11 cellular contexts compared by ENCODE assay signal in genomic region chr22:42962295-42963230, GRCh38. TPM values are rescaled to one million over a fixed set of nuclear protein-coding genes. Genes with fewer than 3 reads are reported as not detected.
DNase-seq lines count a peak whose midpoint lies in the region; ATAC-seq and TF ChIP-seq lines count a peak whose summit lies in the region.
"Had no signal": no experiment of that assay in that cellular context is flagged by ENCODE, and none has a peak within 500 bp of the region (broad histone marks: within the 10 kb centered on the region; RNA-seq: fewer than 3 reads in every experiment).

No MANE protein-coding gene starts in this region.

- no peaks in the 10 kb centered on the region for H3K36me3 Mint-ChIP-seq in neural progenitor cell

- peaks cover 2% of the 10 kb centered on the region for H3K27me3 Mint-ChIP-seq in neural progenitor cell (ENCODE audit: insufficient read depth, low read depth)
- H3K27me3 Mint-ChIP-seq: stimulated activated naive CD8-positive, alpha-beta T cell treated with anti-CD3 and anti-CD28 coated beads, Interleukin-15, amount 100 ng/mL, for 72 hours had no signal

- ATAC-seq in esophagus mucosa: peak; percentile 64
- no peak for ATAC-seq in HG03280 (IDR thresholded peaks at IDR 0.05; ENCODE audit: unreplicated experiment)
- ATAC-seq: activated T-cell treated with anti-CD3 and anti-CD28 coated beads, Interleukin-2, amount 50 U/mL, for 4 hours; stimulated activated naive CD8-positive, alpha-beta T cell treated with anti-CD3 and anti-CD28 coated beads, Interleukin-15, amount 100 ng/mL, for 72 hours had no signal

- H3K79me2 ChIP-seq in neural progenitor cell (ENCODE audit: low read depth) (peaks cover 84% of the 10 kb centered on the region), MM.1S (ENCODE audit: low read length) (no peaks in the 10 kb centered on the region)

- no peaks in the 10 kb centered on the region for H3K27me3 ChIP-seq in neural progenitor cell
- H3K27me3 ChIP-seq in MM.1S (replicated peaks; ENCODE audit: insufficient read depth, low read length): no peaks in the 10 kb centered on the region

- H3K4me1 ChIP-seq in neural progenitor cell: peaks cover 37% of the 10 kb centered on the region
- no peaks in the 10 kb centered on the region for H3K4me1 ChIP-seq in MM.1S (ENCODE audit: low read length)

- H3K9me2 ChIP-seq in MM.1S (replicated peaks; ENCODE audit: insufficient read depth, low read length): no peaks in the 10 kb centered on the region

- H3K9ac ChIP-seq in neural progenitor cell (no peak overlapping the region), MM.1S (ENCODE audit: low read length) (no peak overlapping the region)

- no peaks in the 10 kb centered on the region for H3K36me3 ChIP-seq in neural progenitor cell
- no peaks in the 10 kb centered on the region for H3K36me3 ChIP-seq in MM.1S (replicated peaks; ENCODE audit: insufficient read depth, low read length)

- no peaks in the 10 kb centered on the region for H3K9me3 Mint-ChIP-seq in neural progenitor cell
- H3K9me3 Mint-ChIP-seq: activated T-cell treated with anti-CD3 and anti-CD28 coated beads, Interleukin-2, amount 50 U/mL, for 4 hours; stimulated activated naive CD8-positive, alpha-beta T cell treated with anti-CD3 and anti-CD28 coated beads, Interleukin-15, amount 100 ng/mL, for 72 hours had no signal

- TF ChIP-seq CTCF in neural progenitor cell (IDR thresholded peaks at IDR 0.05) (no peak), MM.1S (IDR thresholded peaks at IDR 0.05; ENCODE audit: low read length) (no peak), GM20000 (IDR thresholded peaks at IDR 0.05; ENCODE audit: extremely low read depth, missing control alignments) (no peak)

- H3K4me3 ChIP-seq in neural progenitor cell: no peak overlapping the region
- H3K4me3 ChIP-seq in MM.1S (ENCODE audit: low read length): no peak overlapping the region

- H3K9me3 ChIP-seq in neural progenitor cell (ENCODE audit: low read depth) (no peaks in the 10 kb centered on the region), MM.1S (replicated peaks; ENCODE audit: insufficient read depth, low read length) (no peaks in the 10 kb centered on the region)

- no peak overlapping the region for H3K4me3 Mint-ChIP-seq in neural progenitor cell
- H3K4me3 Mint-ChIP-seq: activated T-cell treated with anti-CD3 and anti-CD28 coated beads, Interleukin-2, amount 50 U/mL, for 4 hours; stimulated activated naive CD8-positive, alpha-beta T cell treated with anti-CD3 and anti-CD28 coated beads, Interleukin-15, amount 100 ng/mL, for 72 hours had no signal

- H2AFZ ChIP-seq in neural progenitor cell (replicated peaks) (no peak overlapping the region), MM.1S (ENCODE audit: low read length) (no peak overlapping the region)

- H4K20me1 ChIP-seq in neural progenitor cell (ENCODE audit: low read depth) (peaks cover 92% of the 10 kb centered on the region), MM.1S (ENCODE audit: insufficient read depth, low read length) (no peaks in the 10 kb centered on the region)

- peak; percentile 71 for DNase-seq in COLO829 (ENCODE audit: low spot score)
- DNase-seq in OCI-M1 (lab: John Stamatoyannopoulos, UW): peak; percentile 95
- DNase-seq in neural progenitor cell (ENCODE audit: low spot score): no peak
- no peak for DNase-seq in MM.1S
- DNase-seq in GM20000 (ENCODE audit: low spot score): no peak
- no peak for DNase-seq in activated T-cell treated with anti-CD3 and anti-CD28 coated beads, Interleukin-2, amount 50 U/mL, for 48 hours
- DNase-seq: activated T-cell treated with anti-CD3 and anti-CD28 coated beads, Interleukin-2, amount 50 U/mL, for 4 hours; DMS153; stimulated activated naive CD8-positive, alpha-beta T cell treated with anti-CD3 and anti-CD28 coated beads, Interleukin-15, amount 100 ng/mL, for 72 hours had no signal

- H3F3A ChIP-seq in neural progenitor cell (ENCODE audit: low read depth): peaks cover 10% of the 10 kb centered on the region
- H3F3A ChIP-seq in MM.1S (ENCODE audit: insufficient read depth, low read length): no peaks in the 10 kb centered on the region

- peaks cover 62% of the 10 kb centered on the region for H3K4me1 Mint-ChIP-seq in neural progenitor cell

- no peak overlapping the region for H3K4me2 ChIP-seq in neural progenitor cell
- H3K4me2 ChIP-seq in MM.1S (ENCODE audit: low read depth, low read length): no peak overlapping the region

- peak overlapping the region; percentile 35 for H3K27ac Mint-ChIP-seq in neural progenitor cell

- H3K27ac ChIP-seq in neural progenitor cell: no peak overlapping the region
- no peak overlapping the region for H3K27ac ChIP-seq in MM.1S (ENCODE audit: low read length)

RNA-seq across cellular contexts. Expression of gene PACSIN2, which starts 52.4 kb away (rescaled TPM):
- 29.7 TPM for total RNA-seq in esophagus mucosa
- total RNA-seq in neural progenitor cell (ENCODE audit: low replicate concordance): 38.1 and 48.7 TPM in 2 replicates

Comparison
In these comparisons a context has a peak if more than half of its experiments do, and no peak if none do; other contexts are left out.
1. DNase-seq: peak in COLO829 (single experiment) and OCI-M1 (single experiment); none in neural progenitor cell (single experiment), MM.1S (single experiment), GM20000 (single experiment) and activated T-cell treated with anti-CD3 and anti-CD28 coated beads, Interleukin-2, amount 50 U/mL, for 48 hours (0 of 2).